Comparison of ENCODE assay signal across 8 cellular contexts in the genomic region with DNA sequence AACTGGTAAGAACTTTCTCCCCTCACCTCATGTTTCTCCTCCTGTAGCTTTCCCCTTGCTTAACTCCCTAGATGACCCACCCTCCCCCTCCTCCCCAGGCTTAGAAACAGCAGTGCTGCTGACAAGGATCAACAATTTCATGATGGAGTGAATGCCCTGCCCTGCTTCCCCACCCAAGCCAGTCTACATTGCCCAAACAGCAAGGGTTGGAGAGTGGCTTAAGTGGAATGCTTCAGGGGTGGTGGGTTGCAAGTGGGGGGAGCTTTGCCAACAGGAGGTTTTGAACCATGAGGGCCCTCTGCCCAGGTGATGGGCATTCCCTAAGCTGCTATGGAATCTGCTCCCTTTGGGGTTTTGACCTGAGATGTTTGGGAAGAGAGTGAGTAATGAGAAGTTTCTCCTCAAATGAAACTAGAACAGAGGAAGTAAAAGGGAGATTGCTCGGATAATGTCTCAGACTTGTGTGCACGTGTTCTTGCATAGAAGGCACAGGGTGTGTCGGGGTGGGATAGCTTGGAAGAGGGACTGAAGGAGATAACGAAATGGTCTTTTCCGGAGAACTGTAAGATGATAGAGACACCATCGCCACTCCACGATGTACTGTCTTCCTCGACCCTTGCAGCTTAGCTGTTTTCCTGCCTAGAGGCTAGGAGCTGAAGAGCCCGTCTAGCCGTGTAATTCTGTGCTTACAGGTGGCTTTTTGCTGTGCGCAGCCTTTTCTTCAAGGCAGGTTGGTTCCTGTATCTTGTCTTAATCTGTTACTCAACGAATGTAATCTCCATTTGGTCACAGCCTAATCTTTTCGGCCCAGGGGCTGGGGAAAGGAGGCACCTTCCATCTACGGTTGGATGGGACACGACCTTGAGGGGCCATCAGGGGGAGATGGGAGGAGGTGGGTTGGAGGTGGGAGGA. TPM values are rescaled to one million over a fixed set of nuclear protein-coding genes. Genes with fewer than 3 reads are reported as not detected.
DNase-seq lines count a peak whose midpoint lies in the region; ATAC-seq and TF ChIP-seq lines count a peak whose summit lies in the region.

No MANE protein-coding gene starts in this region.

- H3K27me3 ChIP-seq in thyroid gland, result no peaks in the 10 kb centered on the region

- peaks cover 11% of the 10 kb centered on the region for H3K4me1 ChIP-seq in mesodermal cell (ENCODE audit: control insufficient read depth, insufficient read depth, low read length, poor library complexity, severe bottlenecking)
- no peaks in the 10 kb centered on the region for H3K4me1 ChIP-seq in thyroid gland

- DNase-seq in AG08396 (ENCODE audit: low spot score) (peak; percentile 5), astrocyte of the cerebellum (ENCODE audit: low read depth) (no peak), DMS114 treated with DMSO at 0.1 percent for 48 hours (lab: John Stamatoyannopoulos, UW; ENCODE audit: unreplicated experiment) (no peak), thyroid gland (no peak), posterior vena cava (ENCODE audit: low spot score) (no peak), GM03348 (ENCODE audit: low spot score) (no peak)

- 76 to 93% methylated on average over 11 of the region's 15 CpGs for WGBS in mesodermal cell (ENCODE audit: insufficient coverage in 2 of 2), 2 experiments
- WGBS in thyroid gland, 2 donors, result 59 to 77% methylated on average over 12 to 15 of the region's 15 CpGs

- H3K36me3 ChIP-seq in mesodermal cell (ENCODE audit: control insufficient read depth, insufficient read depth, low read length) (no peaks in the 10 kb centered on the region), thyroid gland (no peaks in the 10 kb centered on the region)

- intact Hi-C loops in thyroid gland (cut with DNase I) (no loop called here), posterior vena cava (cut with DNase I) (no loop called here)

- H3K27ac ChIP-seq in mesodermal cell (ENCODE audit: low read depth, low read length, severe bottlenecking) (no peak overlapping the region), thyroid gland (no peak overlapping the region)

- TF ChIP-seq CTCF in astrocyte of the cerebellum (IDR thresholded peaks at IDR 0.05; ENCODE audit: low read depth, low read length, missing control alignments) (no peak), thyroid gland (IDR thresholded peaks at IDR 0.05) (no peak)

- TF ChIP-seq POLR2A in thyroid gland (IDR thresholded peaks at IDR 0.05), result no peak

- H3K9me3 ChIP-seq in mesodermal cell (ENCODE audit: control insufficient read depth, low read length) (no peaks in the 10 kb centered on the region), thyroid gland (no peaks in the 10 kb centered on the region)

- H3K4me3 ChIP-seq in astrocyte of the cerebellum (ENCODE audit: low read depth, low read length) (peak overlapping the region; percentile 73), mesodermal cell (ENCODE audit: extremely low read depth, insufficient read depth, low read length, poor library complexity, severe bottlenecking) (peak overlapping the region; percentile 54), thyroid gland (replicated peaks in 1 of 3) (peak overlapping the region in 1 of 3 donors; percentile 41)

- in situ Hi-C loops in astrocyte of the cerebellum (cut with HindIII; ENCODE audit: low sequenced_read_pairs), result no loop called here

- ATAC-seq in HG03520 (IDR thresholded peaks at IDR 0.05; ENCODE audit: unreplicated experiment), result peak; percentile 8

RNA-seq across cellular contexts. Expression of a gene that starts 10.1 kb away (rescaled TPM):
- polyA plus RNA-seq in mesodermal cell (2013, experiment 1 of 2), result 0.59 TPM
- polyA plus RNA-seq in mesodermal cell (2013, experiment 2 of 2), result 0.30 TPM
- total RNA-seq in thyroid gland (not detected), posterior vena cava (not detected)

RNA-seq across cellular contexts. Expression of a gene that starts 11.4 kb away (rescaled TPM):
- 22.7 TPM for polyA plus RNA-seq in mesodermal cell (2013, experiment 1 of 2)
- polyA plus RNA-seq in mesodermal cell (2013, experiment 2 of 2), result 26.9 TPM
- 10 to 100 TPM; 31.4 to 79.5 (median 61.9) TPM for total RNA-seq in thyroid gland
- total RNA-seq in posterior vena cava, result 10 to 100 TPM; 13.2 to 19.4 TPM
